8 cellular contexts compared by ENCODE assay signal in the genomic region with DNA sequence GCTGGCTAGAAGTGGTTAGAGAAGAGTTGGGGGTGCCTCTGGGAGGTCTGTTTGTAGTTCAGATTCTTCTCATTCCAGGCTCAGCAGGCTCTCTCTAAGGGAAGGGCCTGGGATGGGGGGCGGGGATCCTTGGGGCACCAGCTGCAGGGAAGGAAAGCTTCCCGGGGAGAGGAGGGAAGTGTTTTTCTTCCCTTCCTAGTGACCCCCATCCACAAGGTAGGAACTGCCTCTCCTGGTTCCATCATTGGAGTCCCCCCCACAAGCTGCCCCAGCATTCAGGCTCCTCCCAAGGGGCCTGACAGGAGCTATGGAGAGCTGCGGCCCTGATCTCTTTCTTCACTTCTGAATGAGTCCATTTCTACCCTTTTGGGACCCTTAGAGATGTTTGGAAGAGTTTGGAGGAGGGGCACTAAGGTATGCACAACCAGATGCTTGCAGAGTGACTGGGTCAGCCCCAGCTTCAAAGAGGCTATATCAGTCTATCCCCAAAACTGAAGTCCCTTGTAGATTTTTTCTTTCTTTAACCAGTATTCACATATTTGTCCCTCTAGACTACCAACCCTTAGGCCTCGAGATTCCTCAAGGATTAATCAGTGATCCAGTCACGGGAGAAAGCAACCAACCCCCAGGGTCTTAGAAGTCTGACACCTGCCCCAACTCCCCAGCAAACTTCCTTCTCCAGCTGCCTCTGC. TPM values are rescaled to one million over a fixed set of nuclear protein-coding genes. Genes with fewer than 3 reads are reported as not detected.
DNase-seq lines count a peak whose midpoint lies in the region; ATAC-seq and TF ChIP-seq lines count a peak whose summit lies in the region.

No MANE protein-coding gene starts in this region.

- no peaks in the 10 kb centered on the region for H3K36me3 ChIP-seq in BLaER1 treated with 17β-estradiol and CSF1 and Interleukin-3, amounts not matched to agents 10 nM and 100 nM
- no peaks in the 10 kb centered on the region for H3K36me3 ChIP-seq in MG63
- no peaks in the 10 kb centered on the region for H3K36me3 ChIP-seq in aorta (ENCODE audit: control insufficient read depth in 1 of 2, insufficient read depth in 2 of 2, low read length in 1 of 2)

- H3K4me3 ChIP-seq in BLaER1 treated with 17β-estradiol and CSF1 and Interleukin-3, amounts not matched to agents 10 nM and 100 nM: no peak overlapping the region
- peak overlapping the region; percentile 6; the same call in 1 of the 2 replicates for H3K4me3 ChIP-seq in MG63
- no peak overlapping the region for H3K4me3 ChIP-seq in lower leg skin (ENCODE audit: low read depth, poor library complexity, severe bottlenecking)
- H3K4me3 ChIP-seq in aorta (ENCODE audit: low read length in 2 of 2): no peak overlapping the region

- no peak for TF ChIP-seq CTCF in lower leg skin (IDR thresholded peaks at IDR 0.05)

- DNase-seq in MG63 (peak; percentile 90), ecto neural progenitor cell (ENCODE audit: low spot score) (peak; percentile 86), myocyte (ENCODE audit: low read depth) (peak; percentile 88), lower leg skin (ENCODE audit: low spot score in 2 of 2) (no peak), aorta (no peak)
- DNase-seq in NK-92 treated with Interleukin-12 subunit alpha and Interleukin-12 subunit beta, amount 100 ng/mL, for 24 hours (lab: John Stamatoyannopoulos, UW): no peak

- intact Hi-C loops in lower leg skin (cut with DNase I; ENCODE audit: low total_unique reads): no loop called here
- intact Hi-C loops in aorta (cut with DNase I): no loop called here

- peaks cover 0 to 9% (median 0%) of the 10 kb centered on the region in 11 experiments; a peak in 4 of 22 replicates for H3K9me3 ChIP-seq in BLaER1 treated with 17β-estradiol and CSF1 and Interleukin-3, amounts not matched to agents 10 nM and 100 nM (replicated peaks in 1 of 11)
- H3K9me3 ChIP-seq in MG63: no peaks in the 10 kb centered on the region
- H3K9me3 ChIP-seq in aorta (ENCODE audit: control insufficient read depth, low read length): no peaks in the 10 kb centered on the region

- H4K20me1 ChIP-seq in BLaER1 treated with 17β-estradiol and CSF1 and Interleukin-3, amounts not matched to agents 10 nM and 100 nM: no peaks in the 10 kb centered on the region

- H3K27me3 ChIP-seq in BLaER1 treated with 17β-estradiol and CSF1 and Interleukin-3, amounts not matched to agents 10 nM and 100 nM: no peaks in the 10 kb centered on the region
- no peaks in the 10 kb centered on the region for H3K27me3 ChIP-seq in MG63
- H3K27me3 ChIP-seq in aorta (ENCODE audit: control insufficient read depth in 1 of 2, insufficient read depth in 2 of 2, low read length in 1 of 2): no peaks in the 10 kb centered on the region

- peaks cover 45 to 82% (median 52%) of the 10 kb centered on the region in 10 experiments for H3K4me1 ChIP-seq in BLaER1 treated with 17β-estradiol and CSF1 and Interleukin-3, amounts not matched to agents 10 nM and 100 nM
- H3K4me1 ChIP-seq in aorta (ENCODE audit: control insufficient read depth in 1 of 2, insufficient read depth in 2 of 2, low read length in 2 of 2): no peaks in the 10 kb centered on the region

- H3K27ac ChIP-seq in BLaER1 treated with 17β-estradiol and CSF1 and Interleukin-3, amounts not matched to agents 10 nM and 100 nM: peak overlapping the region in 9 of 11 experiments; percentile 4 to 69 (median 39); a peak in 15 of 22 replicates
- peak overlapping the region in 1 of 2 donors; percentile 7 for H3K27ac ChIP-seq in aorta (ENCODE audit: low read depth in 1 of 2, low read length in 2 of 2)

- peak overlapping the region; percentile 49 to 91 (median 77) for H3K4me2 ChIP-seq in BLaER1 treated with 17β-estradiol and CSF1 and Interleukin-3, amounts not matched to agents 10 nM and 100 nM

- no peak for TF ChIP-seq POLR2A in lower leg skin (IDR thresholded peaks at IDR 0.05)

- WGBS in lower leg skin, 2 donors: 28 to 39% methylated on average over 5 of the region's 5 CpGs
- 35 to 39% methylated on average over 5 of the region's 5 CpGs for WGBS in aorta, 2 donors

- no peak for ATAC-seq in aorta (ENCODE audit: low FRiP score)
- no peak for ATAC-seq in HG02623 (IDR thresholded peaks at IDR 0.05; ENCODE audit: unreplicated experiment)

- no peak overlapping the region; a peak in 1 of 22 replicates for H3K9ac ChIP-seq in BLaER1 treated with 17β-estradiol and CSF1 and Interleukin-3, amounts not matched to agents 10 nM and 100 nM

RNA-seq across cellular contexts. Expression of a gene that starts 13.9 kb away (rescaled TPM):
- total RNA-seq in MG63 (2014; rRNA removed; shearing (Covaris generic); ENCODE audit: low replicate concordance): 29.6 and 46.3 TPM in 2 replicates
- 15.5 and 18.5 TPM in 2 replicates for total RNA-seq in myocyte
- 40.5 TPM for polyA plus RNA-seq in myocyte (2012)
- 1 to 10 TPM in 2 of 4 donors, under 1 TPM in 2; 0.49 to 1.8 (median 0.89) TPM for total RNA-seq in lower leg skin
- 10 to 100 TPM in 1 of 2 donors, 1 to 10 TPM in 1; 7.4 to 22.1 TPM for total RNA-seq in aorta
- 1 to 10 TPM; 3.9 to 9.8 TPM for polyA plus RNA-seq in aorta

RNA-seq across cellular contexts. Expression of a gene that starts 40.2 kb away (rescaled TPM):
- total RNA-seq in MG63 (2014; rRNA removed; shearing (Covaris generic); ENCODE audit: low replicate concordance): 5.2 and 5.5 TPM in 2 replicates
- 18.6 and 21.4 TPM in 2 replicates for total RNA-seq in myocyte
- 15.6 TPM for polyA plus RNA-seq in myocyte (2012)
- total RNA-seq in lower leg skin: 10 to 100 TPM; 31.1 to 43.1 (median 35.6) TPM
- 10 to 100 TPM; 42.7 to 56.5 TPM for total RNA-seq in aorta
- 10 to 100 TPM in 1 of 2 donors, 1 to 10 TPM in 1; 4.9 to 11.8 TPM for polyA plus RNA-seq in aorta

Comparison
In these comparisons a context has a peak if more than half of its experiments do, and no peak if none do; other contexts are left out.
1. DNase-seq: peak in MG63 (single experiment), ecto neural progenitor cell (single experiment) and myocyte (single experiment); none in lower leg skin (0 of 2), NK-92 treated with Interleukin-12 subunit alpha and Interleukin-12 subunit beta, amount 100 ng/mL, for 24 hours (single experiment) and aorta (0 of 2).